ENCODE assay signal across 9 cellular contexts in the genomic region with DNA sequence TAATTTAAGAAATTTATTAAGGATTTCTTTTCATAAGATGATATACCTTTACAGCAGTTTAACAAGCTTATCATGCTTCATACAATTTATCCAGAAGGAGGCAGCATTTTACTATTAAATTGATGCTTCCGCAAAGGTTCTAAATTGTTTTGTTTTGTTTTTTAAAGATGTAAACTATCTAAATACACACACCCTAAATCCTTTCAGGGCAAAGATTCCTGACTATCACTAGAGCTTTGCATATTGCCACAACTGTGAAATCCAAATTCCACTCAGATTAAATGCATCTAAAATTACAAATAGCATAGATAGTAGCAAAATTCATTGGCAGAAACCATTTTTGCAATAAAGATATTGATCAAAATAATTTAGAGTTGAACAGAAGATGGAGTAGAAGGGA. TPM values are rescaled to one million over a fixed set of nuclear protein-coding genes. Genes with fewer than 3 reads are reported as not detected.
DNase-seq lines count a peak whose midpoint lies in the region; TF ChIP-seq lines count a peak whose summit lies in the region.
"Had no signal": no experiment of that assay in that cellular context is flagged by ENCODE, and none has a peak within 500 bp of the region (broad histone marks: within the 10 kb centered on the region; RNA-seq: fewer than 3 reads in every experiment).

No MANE protein-coding gene starts in this region.

- peaks cover 0 to 3% (median 3%) of the 10 kb centered on the region in 3 donors for H3K27me3 Mint-ChIP-seq in CD14-positive monocyte (ENCODE audit: low read depth in 3 of 3)
- H3K27me3 Mint-ChIP-seq: dendritic cell treated with granulocyte-macrophage colony-stimulating factor and Interleukin-4, amounts not matched to agents 40 ng/mL and 50 ng/mL, for 4 days had no signal

- H3K4me3 ChIP-seq in astrocyte of the spinal cord (ENCODE audit: low read depth, low read length), result no peak overlapping the region

- no peak overlapping the region for H3K27ac Mint-ChIP-seq in CD14-positive monocyte
- H3K27ac Mint-ChIP-seq: dendritic cell treated with granulocyte-macrophage colony-stimulating factor and Interleukin-4, amounts not matched to agents 40 ng/mL and 50 ng/mL, for 4 days had no signal

- H3K36me3 Mint-ChIP-seq in CD14-positive monocyte, result no peaks in the 10 kb centered on the region

- intact Hi-C loops in CD14-positive monocyte (cut with micrococcal nuclease), result loop anchor here in 1 of 2 donors (10.0 kb wide), 1 partner anchor 290 kb away; no protein-coding TSS in a partner anchor

- peak; percentile 70 for TF ChIP-seq CTCF in CD14-positive monocyte (IDR thresholded peaks at IDR 0.05)
- TF ChIP-seq CTCF in LNCAP (IDR thresholded peaks at IDR 0.05), result peak; percentile 70
- peak; percentile 42 for TF ChIP-seq CTCF in astrocyte of the spinal cord (IDR thresholded peaks at IDR 0.05; ENCODE audit: low read depth, low read length)

- no peak overlapping the region for H3K4me3 Mint-ChIP-seq in CD14-positive monocyte
- H3K4me3 Mint-ChIP-seq: dendritic cell treated with granulocyte-macrophage colony-stimulating factor and Interleukin-4, amounts not matched to agents 40 ng/mL and 50 ng/mL, for 4 days had no signal

- no peaks in the 10 kb centered on the region for H3K9me3 Mint-ChIP-seq in CD14-positive monocyte
- H3K9me3 Mint-ChIP-seq: dendritic cell treated with granulocyte-macrophage colony-stimulating factor and Interleukin-4, amounts not matched to agents 40 ng/mL and 50 ng/mL, for 4 days had no signal

- DNase-seq in CD14-positive monocyte (ENCODE audit: low spot score) (no peak), astrocyte of the spinal cord (ENCODE audit: low read depth, low spot score) (peak; percentile 60), medulla oblongata (ENCODE audit: extremely low spot score) (peak; percentile 51), NCI-H146 (lab: John Stamatoyannopoulos, UW) (no peak), DMS79 treated with DMSO at 0.1 percent for 48 hours (lab: John Stamatoyannopoulos, UW) (no peak)
- no peak for DNase-seq in activated CD8-positive, alpha-beta memory T cell treated with anti-CD3 and anti-CD28 coated beads for 24 hours
- DNase-seq in NK-92 treated with Interleukin-12 subunit alpha and Interleukin-12 subunit beta, amount 100 ng/mL, for 24 hours (lab: John Stamatoyannopoulos, UW), result no peak

- in situ Hi-C loops in astrocyte of the spinal cord (cut with HindIII; ENCODE audit: low sequenced_read_pairs), result no loop called here

- no peaks in the 10 kb centered on the region for H3K4me1 Mint-ChIP-seq in CD14-positive monocyte

RNA-seq across cellular contexts. Expression of a gene that starts 44.5 kb away (rescaled TPM):
- 10 to 100 TPM; 32.0 to 42.3 TPM for polyA plus RNA-seq in CD14-positive monocyte

Comparison
In these comparisons a context has a peak if more than half of its experiments do, and no peak if none do; other contexts are left out.
1. DNase-seq: peak in astrocyte of the spinal cord (single experiment) and medulla oblongata (single experiment); none in CD14-positive monocyte (single experiment), activated CD8-positive, alpha-beta memory T cell treated with anti-CD3 and anti-CD28 coated beads for 24 hours (single experiment), NCI-H146 (single experiment), NK-92 treated with Interleukin-12 subunit alpha and Interleukin-12 subunit beta, amount 100 ng/mL, for 24 hours (single experiment) and DMS79 treated with DMSO at 0.1 percent for 48 hours (single experiment).
2. Peak in every context shown above with its lines, with median percentiles within 50 percentile points of each other: CTCF ChIP-seq.